In genomic region chr1:234345237-234345636, GRCh38 we compare ENCODE assay signal across 29 cellular contexts.
"Had no signal": no experiment of that assay in that cellular context is flagged by ENCODE, and none has a peak within 500 bp of the region (broad histone marks: within the 10 kb centered on the region; RNA-seq: fewer than 3 reads in every experiment).

No MANE protein-coding gene starts in this region.

- FAIRE-seq: urothelium cell line had no signal

- H3K9me3 ChIP-seq: suprapubic skin, testis, thoracic aorta, thyroid gland, transverse colon, upper lobe of right lung, uterus, vagina had no signal

- DNase-seq: stimulated activated CD4-positive, alpha-beta T cell treated with anti-CD3 and anti-CD28 coated beads, Interleukin-2, amount 100 ng/mL, for 48 hours; stimulated activated CD4-positive, alpha-beta T cell treated with anti-CD3 and anti-CD28 coated beads, Interleukin-4, amount 100 ng/mL, for 1 hour; stimulated activated CD4-positive, alpha-beta T cell treated with anti-CD3 and anti-CD28 coated beads, Interleukin-4, amount 100 ng/mL, for 24 hours; stimulated activated CD4-positive, alpha-beta T cell treated with anti-CD3 and anti-CD28 coated beads, Interleukin-4, amount 100 ng/mL, for 4 hours; stimulated activated CD8-positive, alpha-beta memory T cell treated with anti-CD3 and anti-CD28 coated beads, Interleukin-4, amount 100 ng/mL, for 48 hours; stimulated activated naive B cell treated with anti-CD40 and anti-IgM and Interleukin-4, amounts not matched to agents 10 μg/mL and 1 μg/mL and 100 μg/mL, for 72 hours; stimulated activated naive CD4-positive, alpha-beta T cell; stimulated activated naive CD4-positive, alpha-beta T cell treated with Interleukin-2 at 50 U/mL for 16 hours; stimulated activated naive CD8-positive, alpha-beta T cell treated with anti-CD3 and anti-CD28 coated beads, Interleukin-15, amount 100 ng/mL, for 72 hours; stimulated activated naive CD8-positive, alpha-beta T cell treated with anti-CD3 and anti-CD28 coated beads, Interleukin-15, Interleukin-2, amounts not matched to agents 100 U/mL and 50 U/mL, for 24 hours; stomach; substantia nigra; testis; thyroid gland; tibial artery; transverse colon; trophoblast cell; upper lobe of left lung; upper lobe of right lung; uterus had no signal

- H3K27me3 ChIP-seq: stomach, suprapubic skin, testis, thyroid gland, tibial artery, tibial nerve, upper lobe of left lung, upper lobe of right lung, vagina had no signal

- H3K27ac ChIP-seq: stomach, suprapubic skin, testis, thoracic aorta, thyroid gland, tibial artery, tibial nerve, transverse colon, upper lobe of left lung, upper lobe of right lung, uterus, vagina had no signal

- ATAC-seq: stimulated activated effector memory CD8-positive, alpha-beta T cell treated with anti-CD3 and anti-CD28 coated beads, Interleukin-12 subunit alpha, Interleukin-12 subunit beta, amount 100 ng/mL, for 72 hours; stimulated activated memory B cell treated with anti-CD40 and anti-IgM and Interleukin-4, amounts not matched to agents 10 μg/mL and 1 μg/mL and 100 μg/mL, for 72 hours; stimulated activated naive B cell treated with anti-CD40 and anti-IgM and Interleukin-4, amounts not matched to agents 10 μg/mL and 1 μg/mL and 100 μg/mL, for 72 hours; stimulated activated naive CD8-positive, alpha-beta T cell treated with anti-CD3 and anti-CD28 coated beads, Interleukin-15, amount 100 ng/mL, for 72 hours; stimulated activated naive CD8-positive, alpha-beta T cell treated with anti-CD3 and anti-CD28 coated beads, Interleukin-15, Interleukin-2, amounts not matched to agents 100 U/mL and 50 U/mL, for 24 hours; upper lobe of right lung had no signal

- H3K4me3 Mint-ChIP-seq: stimulated activated effector memory CD8-positive, alpha-beta T cell treated with anti-CD3 and anti-CD28 coated beads, Interleukin-12 subunit alpha, Interleukin-12 subunit beta, amount 100 ng/mL, for 72 hours; stimulated activated memory B cell treated with anti-CD40 and anti-IgM and Interleukin-4, amounts not matched to agents 10 μg/mL and 1 μg/mL and 100 μg/mL, for 72 hours; stimulated activated naive B cell treated with anti-CD40 and anti-IgM and Interleukin-4, amounts not matched to agents 10 μg/mL and 1 μg/mL and 100 μg/mL, for 72 hours; stimulated activated naive CD8-positive, alpha-beta T cell treated with anti-CD3 and anti-CD28 coated beads, Interleukin-15, amount 100 ng/mL, for 72 hours; stimulated activated naive CD8-positive, alpha-beta T cell treated with anti-CD3 and anti-CD28 coated beads, Interleukin-15, Interleukin-2, amounts not matched to agents 100 ng/mL and 50 ng/mL, for 24 hours; type B pancreatic cell had no signal

- H3K27ac Mint-ChIP-seq: stimulated activated effector memory CD8-positive, alpha-beta T cell treated with anti-CD3 and anti-CD28 coated beads, Interleukin-12 subunit alpha, Interleukin-12 subunit beta, amount 100 ng/mL, for 72 hours; stimulated activated memory B cell treated with anti-CD40 and anti-IgM and Interleukin-4, amounts not matched to agents 10 μg/mL and 1 μg/mL and 100 μg/mL, for 72 hours; stimulated activated naive B cell treated with anti-CD40 and anti-IgM and Interleukin-4, amounts not matched to agents 10 μg/mL and 1 μg/mL and 100 μg/mL, for 72 hours; stimulated activated naive CD8-positive, alpha-beta T cell treated with anti-CD3 and anti-CD28 coated beads, Interleukin-15, Interleukin-2, amounts not matched to agents 100 ng/mL and 50 ng/mL, for 24 hours; type B pancreatic cell had no signal

- H3K4me3 ChIP-seq: stomach, suprapubic skin, testis, thoracic aorta, thyroid gland, tibial artery, tibial nerve, transverse colon, upper lobe of left lung, upper lobe of right lung, uterus, vagina had no signal

- H3K36me3 ChIP-seq: stomach, suprapubic skin, thoracic aorta, thyroid gland, tibial artery, tibial nerve, transverse colon, upper lobe of left lung, upper lobe of right lung, uterus, vagina had no signal

- H3K4me1 Mint-ChIP-seq: stimulated activated effector memory CD8-positive, alpha-beta T cell treated with anti-CD3 and anti-CD28 coated beads, Interleukin-12 subunit alpha, Interleukin-12 subunit beta, amount 100 ng/mL, for 72 hours; stimulated activated memory B cell treated with anti-CD40 and anti-IgM and Interleukin-4, amounts not matched to agents 10 μg/mL and 1 μg/mL and 100 μg/mL, for 72 hours; stimulated activated naive B cell treated with anti-CD40 and anti-IgM and Interleukin-4, amounts not matched to agents 10 μg/mL and 1 μg/mL and 100 μg/mL, for 72 hours; stimulated activated naive CD8-positive, alpha-beta T cell treated with anti-CD3 and anti-CD28 coated beads, Interleukin-15, amount 100 ng/mL, for 72 hours had no signal

- H3K36me3 Mint-ChIP-seq: stimulated activated effector memory CD8-positive, alpha-beta T cell treated with anti-CD3 and anti-CD28 coated beads, Interleukin-12 subunit alpha, Interleukin-12 subunit beta, amount 100 ng/mL, for 72 hours; stimulated activated memory B cell treated with anti-CD40 and anti-IgM and Interleukin-4, amounts not matched to agents 10 μg/mL and 1 μg/mL and 100 μg/mL, for 72 hours; type B pancreatic cell had no signal

- H3K9me3 Mint-ChIP-seq: stimulated activated naive CD8-positive, alpha-beta T cell treated with anti-CD3 and anti-CD28 coated beads, Interleukin-15, amount 100 ng/mL, for 72 hours; type B pancreatic cell had no signal

- H3K4me1 ChIP-seq: stomach, suprapubic skin, testis, thyroid gland, tibial artery, tibial nerve, transverse colon, upper lobe of left lung, upper lobe of right lung, uterus, vagina had no signal
